Comparison of ENCODE assay signal across 1 cellular context in genomic region chrX:152638443-152638904, GRCh38.
TF ChIP-seq lines count a peak whose summit lies in the region.

No MANE protein-coding gene starts in this region.

TF ChIP-seq in SK-N-SH, 30 proteins besides CTCF, POLR2A, EP300 and RAD21 (continued from another document):
- TF ChIP-seq, protein P1, sequence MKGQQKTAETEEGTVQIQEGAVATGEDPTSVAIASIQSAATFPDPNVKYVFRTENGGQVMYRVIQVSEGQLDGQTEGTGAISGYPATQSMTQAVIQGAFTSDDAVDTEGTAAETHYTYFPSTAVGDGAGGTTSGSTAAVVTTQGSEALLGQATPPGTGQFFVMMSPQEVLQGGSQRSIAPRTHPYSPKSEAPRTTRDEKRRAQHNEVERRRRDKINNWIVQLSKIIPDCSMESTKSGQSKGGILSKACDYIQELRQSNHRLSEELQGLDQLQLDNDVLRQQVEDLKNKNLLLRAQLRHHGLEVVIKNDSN (IDR thresholded peaks at IDR 0.05; ENCODE audit: borderline replicate concordance, low read depth), result no peak
- TF ChIP-seq GATA2 (CRISPR knock-in tag; IDR thresholded peaks at IDR 0.05) (no peak), RCOR1 (IDR thresholded peaks at IDR 0.05; ENCODE audit: low read length) (no peak), CHD2 (IDR thresholded peaks at IDR 0.05; ENCODE audit: low read length, partially characterized antibody) (no peak), RXRA (IDR thresholded peaks at IDR 0.05; ENCODE audit: borderline replicate concordance, low read depth) (no peak), USF2 (IDR thresholded peaks at IDR 0.05; ENCODE audit: borderline replicate concordance, low read depth, low read length) (no peak), GABPA (IDR thresholded peaks at IDR 0.05; ENCODE audit: low read depth) (no peak), MAX (IDR thresholded peaks at IDR 0.05; ENCODE audit: low read depth) (no peak), FOXM1 (IDR thresholded peaks at IDR 0.05; ENCODE audit: low read depth) (no peak), FOXJ3 (CRISPR knock-in tag; IDR thresholded peaks at IDR 0.05) (no peak), EZH2phosphoT487 (IDR thresholded peaks at IDR 0.05; ENCODE audit: borderline replicate concordance, low read depth) (no peak), SIN3A (IDR thresholded peaks at IDR 0.05; ENCODE audit: borderline replicate concordance, low read depth, low read length) (no peak), YY1 (IDR thresholded peaks at IDR 0.05; ENCODE audit: low read depth) (no peak), NRF1 (IDR thresholded peaks at IDR 0.05; ENCODE audit: low read depth, low read length) (no peak)
